ENCODE assay signal across 9 cellular contexts in genomic region chr15:88839961-88840360, GRCh38. TPM values are rescaled to one million over a fixed set of nuclear protein-coding genes. Genes with fewer than 3 reads are reported as not detected.
"Had no signal": no experiment of that assay in that cellular context is flagged by ENCODE, and none has a peak within 500 bp of the region (broad histone marks: within the 10 kb centered on the region; RNA-seq: fewer than 3 reads in every experiment).

No MANE protein-coding gene starts in this region.

- H2AFZ ChIP-seq: GM23248 had no signal

- H3K4me3 ChIP-seq: GM23248 had no signal

- H3K27ac ChIP-seq: GM23248 had no signal

- FAIRE-seq: H54, HTR-8/SVneo had no signal

- DNase-seq: GM23248, GOT3, H9, HCEC 1CT, KG1 had no signal

- H3K9ac ChIP-seq: GM23248 had no signal

RNA-seq across cellular contexts. Expression of gene ACAN, which starts 36.7 kb away (rescaled TPM):
- total RNA-seq: GM23248, HT-29 had no signal
- polyA plus RNA-seq: GM23248, IgD-negative memory B cell had no signal
